1 cellular context compared by ENCODE assay signal in genomic region chr14:75278422-75279152, GRCh38.
TF ChIP-seq lines count a peak whose summit lies in the region.

FOS (plus strand) TSS chr14:75278828; CDS start chr14:75278983, 155 bp downstream.

TF ChIP-seq in HepG2, 621 proteins besides CTCF, POLR2A, EP300 and RAD21 (continued from another document and continues in another):
- TF ChIP-seq ZNF580 (CRISPR knock-in tag; IDR thresholded peaks at IDR 0.05; ENCODE audit: borderline replicate concordance, low read depth) (no peak), ZNF441 (CRISPR knock-in tag; IDR thresholded peaks at IDR 0.05; ENCODE audit: borderline replicate concordance) (0 out of 2 replicates have a peak, but pooled peaks have one; percentile 23), ZNF703 (CRISPR knock-in tag; IDR thresholded peaks at IDR 0.05; ENCODE audit: borderline replicate concordance) (no peak; the same call in 1 of the 2 replicates), ATF3 (CRISPR knock-in tag; IDR thresholded peaks at IDR 0.05) (no peak), RFX3 (CRISPR knock-in tag; IDR thresholded peaks at IDR 0.05) (no peak), RFX5 (IDR thresholded peaks at IDR 0.05; ENCODE audit: low read depth, low read length) (peak; percentile 37; the same call in 1 of the 2 replicates), ZNF354B (CRISPR knock-in tag; IDR thresholded peaks at IDR 0.05) (no peak), NAIF1 (CRISPR knock-in tag; IDR thresholded peaks at IDR 0.05; ENCODE audit: borderline replicate concordance) (no peak), SP140L (CRISPR knock-in tag; IDR thresholded peaks at IDR 0.05; ENCODE audit: borderline replicate concordance) (no peak), ZNF3 (CRISPR knock-in tag; IDR thresholded peaks at IDR 0.05) (no peak), ZNF383 (CRISPR knock-in tag; IDR thresholded peaks at IDR 0.05; ENCODE audit: borderline replicate concordance) (no peak), NBN (conservative IDR thresholded peaks at IDR 0.05) (no peak), ZNF274 (CRISPR knock-in tag; IDR thresholded peaks at IDR 0.05) (peak; percentile 85; the same call in 1 of the 2 replicates), TBX2 (CRISPR knock-in tag; IDR thresholded peaks at IDR 0.05; ENCODE audit: borderline replicate concordance) (0 out of 2 replicates have a peak, but pooled peaks have one; percentile 63), ZNF710 (CRISPR knock-in tag; IDR thresholded peaks at IDR 0.05; ENCODE audit: borderline replicate concordance) (peak; percentile 71), NFRKB (IDR thresholded peaks at IDR 0.05) (no peak), BHLHE40 (IDR thresholded peaks at IDR 0.05; ENCODE audit: low read length) (peak; percentile 97), ZNF570 (CRISPR knock-in tag; IDR thresholded peaks at IDR 0.05; ENCODE audit: borderline replicate concordance) (no peak), ZNF709 (CRISPR knock-in tag; IDR thresholded peaks at IDR 0.05) (0 out of 2 replicates have a peak, but pooled peaks have one; percentile 22), ZNF275 (CRISPR knock-in tag; IDR thresholded peaks at IDR 0.05; ENCODE audit: borderline replicate concordance) (0 out of 2 replicates have a peak, but pooled peaks have one; percentile 31), SYNCRIP (IDR thresholded peaks at IDR 0.05; ENCODE audit: insufficient read depth, low read depth, low read length) (no peak), GLI4 (CRISPR knock-in tag; IDR thresholded peaks at IDR 0.05; ENCODE audit: borderline replicate concordance) (no peak; the same call in 1 of the 2 replicates), ZNF232 (CRISPR knock-in tag; IDR thresholded peaks at IDR 0.05; ENCODE audit: borderline replicate concordance) (peak; percentile 66; the same call in 1 of the 2 replicates), HOXA5 (CRISPR knock-in tag; IDR thresholded peaks at IDR 0.05) (0 out of 2 replicates have a peak, but pooled peaks have one; percentile 61), ZBTB38 (CRISPR knock-in tag; IDR thresholded peaks at IDR 0.05) (peak; percentile 71), ZNF256 (CRISPR knock-in tag; conservative IDR thresholded peaks at IDR 0.05) (no peak), ZNF547 (CRISPR knock-in tag; IDR thresholded peaks at IDR 0.05) (peak; percentile 91), GMEB1 (CRISPR knock-in tag; IDR thresholded peaks at IDR 0.05; ENCODE audit: borderline replicate concordance) (peak; percentile 74), PREB (CRISPR knock-in tag; IDR thresholded peaks at IDR 0.05) (no peak), ZNF891 (CRISPR knock-in tag; IDR thresholded peaks at IDR 0.05) (peak; percentile 83), SIX1 (CRISPR knock-in tag; IDR thresholded peaks at IDR 0.05; ENCODE audit: borderline replicate concordance) (no peak), EHMT2 (IDR thresholded peaks at IDR 0.05; ENCODE audit: borderline replicate concordance, low read depth, low read length) (no peak), CEBPB (IDR thresholded peaks at IDR 0.05; ENCODE audit: borderline replicate concordance, low read depth, low read length) (no peak), ZNF17 (CRISPR knock-in tag; IDR thresholded peaks at IDR 0.05) (no peak), NFIC (IDR thresholded peaks at IDR 0.05; ENCODE audit: low read length) (peak; percentile 63; the same call in 1 of the 2 replicates), SCMH1 (CRISPR knock-in tag; IDR thresholded peaks at IDR 0.05; ENCODE audit: borderline replicate concordance) (no peak), ZBTB20 (CRISPR knock-in tag; IDR thresholded peaks at IDR 0.05; ENCODE audit: borderline replicate concordance, low read depth) (no peak; the same call in 1 of the 2 replicates), GZF1 (CRISPR knock-in tag; IDR thresholded peaks at IDR 0.05) (no peak), ERF (CRISPR knock-in tag; IDR thresholded peaks at IDR 0.05) (no peak), ZNF577 (CRISPR knock-in tag; IDR thresholded peaks at IDR 0.05; ENCODE audit: borderline replicate concordance, low read depth) (no peak), CCAR2 (optimal IDR thresholded peaks at IDR 0.05; ENCODE audit: low read depth, low read length) (no peak), THAP7 (CRISPR knock-in tag; IDR thresholded peaks at IDR 0.05) (0 out of 2 replicates have a peak, but pooled peaks have one; percentile 49), ZFP62 (CRISPR knock-in tag; IDR thresholded peaks at IDR 0.05) (peak; percentile 43; the same call in 1 of the 2 replicates), TP53 (CRISPR knock-in tag; conservative IDR thresholded peaks at IDR 0.05) (no peak), ZNF883 (CRISPR knock-in tag; IDR thresholded peaks at IDR 0.05; ENCODE audit: not compliant biosample characterization) (peak; percentile 89), ZNF446 (CRISPR knock-in tag; IDR thresholded peaks at IDR 0.05) (no peak)
- TF ChIP-seq, protein P1, sequence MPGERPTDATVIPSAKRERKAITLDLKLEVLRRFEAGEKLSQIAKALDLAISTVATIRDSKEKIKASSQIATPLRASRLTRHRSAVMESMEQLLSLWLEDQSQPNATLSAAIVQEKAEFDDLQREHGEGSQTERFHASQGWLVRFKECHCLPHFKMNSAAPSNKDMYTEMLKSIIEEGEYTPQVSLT (CRISPR knock-in tag; IDR thresholded peaks at IDR 0.05; ENCODE audit: borderline replicate concordance, low read depth), result no peak; the same call in 1 of the 2 replicates
- TF ChIP-seq, protein P2, sequence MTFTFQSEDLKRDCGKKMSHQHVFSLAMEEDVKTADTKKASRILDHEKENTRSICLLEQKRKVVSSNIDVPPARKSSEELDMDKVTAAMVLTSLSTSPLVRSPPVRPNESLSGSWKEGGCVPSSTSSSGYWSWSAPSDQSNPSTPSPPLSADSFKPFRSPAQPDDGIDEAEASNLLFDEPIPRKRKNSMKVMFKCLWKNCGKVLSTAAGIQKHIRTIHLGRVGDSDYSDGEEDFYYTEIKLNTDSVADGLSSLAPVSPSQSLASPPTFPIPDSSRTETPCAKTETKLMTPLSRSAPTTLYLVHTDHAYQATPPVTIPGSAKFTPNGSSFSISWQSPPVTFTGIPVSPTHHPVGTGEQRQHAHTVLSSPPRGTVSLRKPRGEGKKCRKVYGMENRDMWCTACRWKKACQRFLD (CRISPR knock-in tag; IDR thresholded peaks at IDR 0.05; ENCODE audit: borderline replicate concordance), result peak; percentile 80
- TF ChIP-seq, protein P3, sequence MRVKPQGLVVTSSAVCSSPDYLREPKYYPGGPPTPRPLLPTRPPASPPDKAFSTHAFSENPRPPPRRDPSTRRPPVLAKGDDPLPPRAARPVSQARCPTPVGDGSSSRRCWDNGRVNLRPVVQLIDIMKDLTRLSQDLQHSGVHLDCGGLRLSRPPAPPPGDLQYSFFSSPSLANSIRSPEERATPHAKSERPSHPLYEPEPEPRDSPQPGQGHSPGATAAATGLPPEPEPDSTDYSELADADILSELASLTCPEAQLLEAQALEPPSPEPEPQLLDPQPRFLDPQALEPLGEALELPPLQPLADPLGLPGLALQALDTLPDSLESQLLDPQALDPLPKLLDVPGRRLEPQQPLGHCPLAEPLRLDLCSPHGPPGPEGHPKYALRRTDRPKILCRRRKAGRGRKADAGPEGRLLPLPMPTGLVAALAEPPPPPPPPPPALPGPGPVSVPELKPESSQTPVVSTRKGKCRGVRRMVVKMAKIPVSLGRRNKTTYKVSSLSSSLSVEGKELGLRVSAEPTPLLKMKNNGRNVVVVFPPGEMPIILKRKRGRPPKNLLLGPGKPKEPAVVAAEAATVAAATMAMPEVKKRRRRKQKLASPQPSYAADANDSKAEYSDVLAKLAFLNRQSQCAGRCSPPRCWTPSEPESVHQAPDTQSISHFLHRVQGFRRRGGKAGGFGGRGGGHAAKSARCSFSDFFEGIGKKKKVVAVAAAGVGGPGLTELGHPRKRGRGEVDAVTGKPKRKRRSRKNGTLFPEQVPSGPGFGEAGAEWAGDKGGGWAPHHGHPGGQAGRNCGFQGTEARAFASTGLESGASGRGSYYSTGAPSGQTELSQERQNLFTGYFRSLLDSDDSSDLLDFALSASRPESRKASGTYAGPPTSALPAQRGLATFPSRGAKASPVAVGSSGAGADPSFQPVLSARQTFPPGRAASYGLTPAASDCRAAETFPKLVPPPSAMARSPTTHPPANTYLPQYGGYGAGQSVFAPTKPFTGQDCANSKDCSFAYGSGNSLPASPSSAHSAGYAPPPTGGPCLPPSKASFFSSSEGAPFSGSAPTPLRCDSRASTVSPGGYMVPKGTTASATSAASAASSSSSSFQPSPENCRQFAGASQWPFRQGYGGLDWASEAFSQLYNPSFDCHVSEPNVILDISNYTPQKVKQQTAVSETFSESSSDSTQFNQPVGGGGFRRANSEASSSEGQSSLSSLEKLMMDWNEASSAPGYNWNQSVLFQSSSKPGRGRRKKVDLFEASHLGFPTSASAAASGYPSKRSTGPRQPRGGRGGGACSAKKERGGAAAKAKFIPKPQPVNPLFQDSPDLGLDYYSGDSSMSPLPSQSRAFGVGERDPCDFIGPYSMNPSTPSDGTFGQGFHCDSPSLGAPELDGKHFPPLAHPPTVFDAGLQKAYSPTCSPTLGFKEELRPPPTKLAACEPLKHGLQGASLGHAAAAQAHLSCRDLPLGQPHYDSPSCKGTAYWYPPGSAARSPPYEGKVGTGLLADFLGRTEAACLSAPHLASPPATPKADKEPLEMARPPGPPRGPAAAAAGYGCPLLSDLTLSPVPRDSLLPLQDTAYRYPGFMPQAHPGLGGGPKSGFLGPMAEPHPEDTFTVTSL (CRISPR knock-in tag; IDR thresholded peaks at IDR 0.05; ENCODE audit: borderline replicate concordance), result no peak
- TF ChIP-seq, protein P4, sequence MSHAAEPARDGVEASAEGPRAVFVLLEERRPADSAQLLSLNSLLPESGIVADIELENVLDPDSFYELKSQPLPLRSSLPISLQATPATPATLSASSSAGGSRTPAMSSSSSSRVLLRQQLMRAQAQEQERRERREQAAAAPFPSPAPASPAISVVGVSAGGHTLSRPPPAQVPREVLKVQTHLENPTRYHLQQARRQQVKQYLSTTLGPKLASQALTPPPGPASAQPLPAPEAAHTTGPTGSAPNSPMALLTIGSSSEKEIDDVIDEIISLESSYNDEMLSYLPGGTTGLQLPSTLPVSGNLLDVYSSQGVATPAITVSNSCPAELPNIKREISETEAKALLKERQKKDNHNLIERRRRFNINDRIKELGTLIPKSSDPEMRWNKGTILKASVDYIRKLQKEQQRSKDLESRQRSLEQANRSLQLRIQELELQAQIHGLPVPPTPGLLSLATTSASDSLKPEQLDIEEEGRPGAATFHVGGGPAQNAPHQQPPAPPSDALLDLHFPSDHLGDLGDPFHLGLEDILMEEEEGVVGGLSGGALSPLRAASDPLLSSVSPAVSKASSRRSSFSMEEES (CRISPR knock-in tag; IDR thresholded peaks at IDR 0.05), result no peak
